ENCODE assay signal across 26 cellular contexts in genomic region chr6:143591441-143591840, GRCh38.
DNase-seq lines count a peak whose midpoint lies in the region; FAIRE-seq and TF ChIP-seq lines count a peak whose summit lies in the region.
"Had no signal": no experiment of that assay in that cellular context is flagged by ENCODE, and none has a peak within 500 bp of the region (broad histone marks: within the 10 kb centered on the region; RNA-seq: fewer than 3 reads in every experiment).

No MANE protein-coding gene starts in this region.

- H3K27ac ChIP-seq in trophoblast cell (ENCODE audit: low read depth, low read length) = no peak overlapping the region
- H3K27ac ChIP-seq: BLaER1 had no signal

- no peak overlapping the region for H3K4me3 Mint-ChIP-seq in activated naive CD4-positive, alpha-beta T cell treated with anti-CD3 and anti-CD28 coated beads, Interleukin-2, amount 10 ng/mL, durations not matched to agents 7 days and 5 days
- H3K4me3 Mint-ChIP-seq: CD14-positive monocyte; CD4-positive, alpha-beta memory T cell; CD4-positive, CD25-positive, alpha-beta regulatory T cell; CD8-positive, alpha-beta memory T cell had no signal

- CTCF ChIA-PET in activated naive CD4-positive, alpha-beta T cell treated with anti-CD3 and anti-CD28 coated beads, Interleukin-2, amount 10 ng/mL, durations not matched to agents 7 days and 5 days (lab: Charles Lee) = interaction anchor here (0.5 kb wide), 1 partner anchor 13 kb away, joined by 3 read pairs; no protein-coding TSS in a partner anchor

- peaks cover 3% of the 10 kb centered on the region for H3K36me3 Mint-ChIP-seq in activated naive CD4-positive, alpha-beta T cell treated with anti-CD3 and anti-CD28 coated beads, Interleukin-2, amount 10 ng/mL, durations not matched to agents 7 days and 5 days

- TF ChIP-seq CTCF in bronchial epithelial cell (IDR thresholded peaks at IDR 0.05; ENCODE audit: insufficient read depth, low read length, severe bottlenecking) = no peak

- no CpG with 5 or more reads among the region's 4 CpGs for WGBS in trophoblast cell (ENCODE audit: extremely low coverage, insufficient coverage, insufficient read length)

- no peak overlapping the region for H2AFZ ChIP-seq in trophoblast cell (ENCODE audit: insufficient read depth, low read length, poor library complexity)

- no peak overlapping the region for H4K8ac ChIP-seq in trophoblast cell (ENCODE audit: low read depth, low read length)

- no peaks in the 10 kb centered on the region for H3K9me3 Mint-ChIP-seq in activated naive CD4-positive, alpha-beta T cell treated with anti-CD3 and anti-CD28 coated beads, Interleukin-2, amount 10 ng/mL, durations not matched to agents 7 days and 5 days
- H3K9me3 Mint-ChIP-seq: CD4-positive, alpha-beta memory T cell; CD4-positive, CD25-positive, alpha-beta regulatory T cell; CD8-positive, alpha-beta memory T cell had no signal

- no peaks in the 10 kb centered on the region for H3K27me3 Mint-ChIP-seq in activated naive CD4-positive, alpha-beta T cell treated with anti-CD3 and anti-CD28 coated beads, Interleukin-2, amount 10 ng/mL, durations not matched to agents 7 days and 5 days
- H3K27me3 Mint-ChIP-seq: CD4-positive, alpha-beta memory T cell; CD4-positive, CD25-positive, alpha-beta regulatory T cell; CD8-positive, alpha-beta memory T cell had no signal

- H2BK12ac ChIP-seq in trophoblast cell (ENCODE audit: low read length) = peak overlapping the region; percentile 32

- H4K12ac ChIP-seq in trophoblast cell (ENCODE audit: low read depth, low read length) = no peak overlapping the region

- H3K14ac ChIP-seq in trophoblast cell (ENCODE audit: low read length) = no peak overlapping the region

- H3K9me3 ChIP-seq in trophoblast cell (ENCODE audit: insufficient read depth, low read depth, low read length) = no peaks in the 10 kb centered on the region
- H3K9me3 ChIP-seq: BE2C had no signal

- H3K27ac Mint-ChIP-seq in activated naive CD4-positive, alpha-beta T cell treated with anti-CD3 and anti-CD28 coated beads, Interleukin-2, amount 10 ng/mL, durations not matched to agents 7 days and 5 days = no peak overlapping the region
- H3K27ac Mint-ChIP-seq: CD14-positive monocyte had no signal

- H2BK5ac ChIP-seq in trophoblast cell (ENCODE audit: low read depth, low read length, poor library complexity) = no peak overlapping the region

- no peaks in the 10 kb centered on the region for H3K4me1 Mint-ChIP-seq in activated naive CD4-positive, alpha-beta T cell treated with anti-CD3 and anti-CD28 coated beads, Interleukin-2, amount 10 ng/mL, durations not matched to agents 7 days and 5 days
- H3K4me1 Mint-ChIP-seq: CD14-positive monocyte had no signal

- H2BK120ac ChIP-seq in trophoblast cell (ENCODE audit: insufficient read depth, low read length, poor library complexity) = no peak overlapping the region

- peak; percentile 80 for FAIRE-seq in bronchial epithelial cell (lab: Jason Lieb, UNC)
- FAIRE-seq: A204.1, GM12878, GM12892, GM18507 had no signal

- no peak overlapping the region for H3K4me2 ChIP-seq in trophoblast cell (ENCODE audit: low read length)
- H3K4me2 ChIP-seq: BLaER1 had no signal

- no peak overlapping the region for H3K9ac ChIP-seq in trophoblast cell (ENCODE audit: low read length)
- H3K9ac ChIP-seq: BLaER1 had no signal

- DNase-seq in bronchial epithelial cell (ENCODE audit: low read depth) = no peak
- DNase-seq in trophoblast cell = peak; percentile 57 to 70
- no peak for DNase-seq in NCI-H2196 (lab: John Stamatoyannopoulos, UW; ENCODE audit: unreplicated experiment)
- DNase-seq in ureter (ENCODE audit: low spot score) = no peak
- no peak for DNase-seq in activated naive CD4-positive, alpha-beta T cell treated with anti-CD3 and anti-CD28 coated beads, Interleukin-2, amount 10 ng/mL, durations not matched to agents 7 days and 5 days
- DNase-seq: 8988T; ACHN; BE2C; C1 segment of cervical spinal cord; CD4-positive, alpha-beta memory T cell; CD4-positive, CD25-positive, alpha-beta regulatory T cell; CD8-positive, alpha-beta memory T cell; COR-L47; DMS 273 treated with DMSO at 0.1 percent for 48 hours; DMS153; DMS53; DMS79; DND-41; EL; GDM1 had no signal

- H3K79me1 ChIP-seq in trophoblast cell (ENCODE audit: low read length) = no peaks in the 10 kb centered on the region

- H3K4ac ChIP-seq in trophoblast cell (ENCODE audit: low read depth, low read length) = no peak overlapping the region

- no peak overlapping the region for H2AK5ac ChIP-seq in trophoblast cell (ENCODE audit: low read length)

- no peak overlapping the region for H3K18ac ChIP-seq in trophoblast cell (ENCODE audit: low read length)

- H3K4me3 ChIP-seq in bronchial epithelial cell (ENCODE audit: low read depth, low read length) (no peak overlapping the region), trophoblast cell (ENCODE audit: low read depth, low read length) (no peak overlapping the region)
- H3K4me3 ChIP-seq: BLaER1, GM12878 had no signal

- no peaks in the 10 kb centered on the region for H3K79me2 ChIP-seq in trophoblast cell (ENCODE audit: control insufficient read depth, insufficient read depth, low read length, poor library complexity)

- H3K23ac ChIP-seq in trophoblast cell (ENCODE audit: low read length) = no peak overlapping the region

- no peaks in the 10 kb centered on the region for H3K27me3 ChIP-seq in bronchial epithelial cell (ENCODE audit: control insufficient read depth, insufficient read depth, low read length)
- no peaks in the 10 kb centered on the region for H3K27me3 ChIP-seq in trophoblast cell (ENCODE audit: insufficient read depth, low read length)
- H3K27me3 ChIP-seq: BE2C, BLaER1 had no signal

- H4K91ac ChIP-seq in trophoblast cell (ENCODE audit: low read depth, low read length) = no peak overlapping the region

- H3K4me1 ChIP-seq in trophoblast cell (ENCODE audit: control insufficient read depth in 1 of 2, insufficient read depth in 2 of 2, low read length in 2 of 2) = no peaks in the 10 kb centered on the region
- H3K4me1 ChIP-seq: BE2C, BLaER1 had no signal

- no peaks in the 10 kb centered on the region for H3K36me3 ChIP-seq in bronchial epithelial cell (ENCODE audit: control insufficient read depth, insufficient read depth, low read length)
- H3K36me3 ChIP-seq in trophoblast cell (ENCODE audit: control insufficient read depth in 1 of 2, insufficient read depth in 2 of 2, low read length in 2 of 2) = no peaks in the 10 kb centered on the region
- H3K36me3 ChIP-seq: BE2C had no signal

Comparison
In these comparisons a context has a peak if more than half of its experiments do, and no peak if none do; other contexts are left out.
1. DNase-seq: peak in trophoblast cell (2 of 2); none in bronchial epithelial cell (single experiment), NCI-H2196 (single experiment), ureter (single experiment) and activated naive CD4-positive, alpha-beta T cell treated with anti-CD3 and anti-CD28 coated beads, Interleukin-2, amount 10 ng/mL, durations not matched to agents 7 days and 5 days (single experiment).